Comparison of ENCODE assay signal across 18 cellular contexts in the genomic region with DNA sequence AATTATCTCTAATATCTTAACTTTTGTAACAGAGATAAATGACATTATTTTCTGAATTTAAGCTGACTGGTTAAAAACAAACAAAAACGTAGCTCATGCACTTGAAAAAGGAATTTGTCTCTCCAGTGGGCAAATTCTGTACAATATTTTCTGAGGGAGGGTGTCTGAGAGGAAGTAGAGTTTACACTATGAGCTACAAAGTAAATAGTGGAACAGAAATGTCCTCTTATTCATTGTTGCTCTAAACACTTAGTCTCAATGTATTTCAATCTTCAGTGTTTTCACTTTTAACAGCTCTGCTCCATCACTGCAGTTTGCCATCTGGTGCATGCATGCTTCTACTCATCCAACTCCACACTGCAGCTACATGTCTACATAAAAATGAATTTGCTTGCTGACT.
"Had no signal": no experiment of that assay in that cellular context is flagged by ENCODE, and none has a peak within 500 bp of the region (broad histone marks: within the 10 kb centered on the region; RNA-seq: fewer than 3 reads in every experiment).

No MANE protein-coding gene starts in this region.

- H3K9me3 ChIP-seq: psoas muscle, stomach, thoracic aorta had no signal

- H3K9me3 Mint-ChIP-seq: activated CD4-positive, alpha-beta T cell treated with anti-CD3 and anti-CD28 coated beads, Interleukin-2, amount 10 ng/mL, durations not matched to agents 7 days and 5 days; neural progenitor cell; T-helper 2 cell treated with Interferon-gamma antibody and Interleukin-4, amounts not matched to agents 5 μg/mL and 100 μg/mL, for 36 hours had no signal

- H3K27ac Mint-ChIP-seq: activated CD4-positive, alpha-beta T cell treated with anti-CD3 and anti-CD28 coated beads, Interleukin-2, amount 10 ng/mL, durations not matched to agents 7 days and 5 days; activated naive CD8-positive, alpha-beta T cell treated with anti-CD3 and anti-CD28 coated beads, Interleukin-2, amount 50 U/mL, for 24 hours; activated T-helper 17 cell treated with anti-CD3 and anti-CD28 coated beads, Interleukin-2, amount 50 U/mL, for 72 hours; endodermal cell; immature natural killer cell; neural progenitor cell; T-helper 2 cell treated with Interferon-gamma antibody and Interleukin-4, amounts not matched to agents 5 μg/mL and 100 μg/mL, for 36 hours had no signal

- H3K36me3 ChIP-seq: neural progenitor cell, stomach, thoracic aorta had no signal

- H3K4me1 ChIP-seq: neural progenitor cell, psoas muscle had no signal

- H3K27me3 ChIP-seq: dorsolateral prefrontal cortex, neural progenitor cell, stomach had no signal

- H3K4me2 ChIP-seq: neural progenitor cell had no signal

- H3K4me3 Mint-ChIP-seq: activated CD4-positive, alpha-beta T cell treated with anti-CD3 and anti-CD28 coated beads, Interleukin-2, amount 10 ng/mL, durations not matched to agents 7 days and 5 days; activated naive CD8-positive, alpha-beta T cell treated with anti-CD3 and anti-CD28 coated beads, Interleukin-2, amount 50 U/mL, for 24 hours; activated T-helper 17 cell treated with anti-CD3 and anti-CD28 coated beads, Interleukin-2, amount 50 U/mL, for 72 hours; endodermal cell; immature natural killer cell; neural progenitor cell; T-helper 2 cell treated with Interferon-gamma antibody and Interleukin-4, amounts not matched to agents 5 μg/mL and 100 μg/mL, for 36 hours had no signal

- H3K36me3 Mint-ChIP-seq: immature natural killer cell, neural progenitor cell had no signal

- H3K4me3 ChIP-seq: dorsolateral prefrontal cortex, lung, neural progenitor cell, psoas muscle, stomach, thoracic aorta had no signal

- H3K27me3 Mint-ChIP-seq: activated CD4-positive, alpha-beta T cell treated with anti-CD3 and anti-CD28 coated beads, Interleukin-2, amount 10 ng/mL, durations not matched to agents 7 days and 5 days; activated naive CD8-positive, alpha-beta T cell treated with anti-CD3 and anti-CD28 coated beads, Interleukin-2, amount 50 U/mL, for 24 hours; activated T-helper 17 cell treated with anti-CD3 and anti-CD28 coated beads, Interleukin-2, amount 50 U/mL, for 72 hours had no signal

- H3K4me1 Mint-ChIP-seq: activated CD4-positive, alpha-beta T cell treated with anti-CD3 and anti-CD28 coated beads, Interleukin-2, amount 10 ng/mL, durations not matched to agents 7 days and 5 days; activated naive CD8-positive, alpha-beta T cell treated with anti-CD3 and anti-CD28 coated beads, Interleukin-2, amount 50 U/mL, for 24 hours; activated T-helper 17 cell treated with anti-CD3 and anti-CD28 coated beads, Interleukin-2, amount 50 U/mL, for 72 hours; immature natural killer cell; neural progenitor cell had no signal

- H3K27ac ChIP-seq: dorsolateral prefrontal cortex, neural progenitor cell, psoas muscle, stomach, thoracic aorta had no signal

- H3K9ac ChIP-seq: neural progenitor cell had no signal

- H2AFZ ChIP-seq: neural progenitor cell had no signal

- FAIRE-seq: frontal cortex had no signal

- DNase-seq: activated CD4-positive, alpha-beta T cell treated with anti-CD3 and anti-CD28 coated beads, Interleukin-2, amount 10 ng/mL, durations not matched to agents 7 days and 5 days; activated naive CD4-positive, alpha-beta T cell treated with Interleukin-2 at 50 U/mL for 16 hours; activated naive CD8-positive, alpha-beta T cell treated with anti-CD3 and anti-CD28 coated beads, Interleukin-2, amount 50 U/mL, for 24 hours; activated T-cell treated with anti-CD3 and anti-CD28 coated beads for 4 hours; aorta; endodermal cell; head of caudate nucleus; immature natural killer cell; left cardiac atrium; psoas muscle; stomach had no signal
